8 cellular contexts compared by ENCODE assay signal in genomic region chr10:23439920-23440875, GRCh38. TPM values are rescaled to one million over a fixed set of nuclear protein-coding genes. Genes with fewer than 3 reads are reported as not detected.
A peak's percentile ranks its signal among the peaks of the same experiment; 100 is the strongest.
DNase-seq lines count a peak whose midpoint lies in the region; ATAC-seq lines count a peak whose summit lies in the region.

No MANE protein-coding gene starts in this region.

- peak overlapping the region; percentile 89 for H3K4me2 ChIP-seq in mesenchymal stem cell (ENCODE audit: low read length, poor library complexity, severe bottlenecking)

- H3K9ac ChIP-seq in mesenchymal stem cell (ENCODE audit: low read length): peak overlapping the region; percentile 87

- H2AK5ac ChIP-seq in mesenchymal stem cell (ENCODE audit: low read length, severe bottlenecking): no peak overlapping the region

- peak overlapping the region; percentile 11 to 71 for H3K18ac ChIP-seq in mesenchymal stem cell (ENCODE audit: low read depth in 1 of 2, low read length in 2 of 2)

- H3K4me3 ChIP-seq in CD4-positive, alpha-beta memory T cell (ENCODE audit: low read length in 2 of 2): peak overlapping the region; percentile 47 to 74
- H3K4me3 ChIP-seq in mesenchymal stem cell (ENCODE audit: insufficient read depth in 1 of 2, low read depth in 1 of 2, low read length in 2 of 2): peak overlapping the region; percentile 85 to 86

- peak overlapping the region; percentile 41 to 85 for H3K23ac ChIP-seq in mesenchymal stem cell (ENCODE audit: low read length in 2 of 2)

- peak overlapping the region; percentile 46 for H4K8ac ChIP-seq in mesenchymal stem cell (ENCODE audit: low read length)

- H3K27me3 ChIP-seq in CD4-positive, alpha-beta memory T cell (ENCODE audit: insufficient read depth, low read length): no peaks in the 10 kb centered on the region
- H3K27me3 ChIP-seq in mesenchymal stem cell (ENCODE audit: control insufficient read depth in 1 of 2, insufficient read depth in 1 of 2, low read length in 2 of 2): no peaks in the 10 kb centered on the region

- H3K14ac ChIP-seq in mesenchymal stem cell (ENCODE audit: low read length in 2 of 2): peak overlapping the region; percentile 62 to 92

- CTCF ChIA-PET in CD4-positive, alpha-beta memory T cell (lab: Charles Lee; ENCODE audit: partially characterized antibody): interaction anchor here (1.0 to 1.4 kb wide), 3 partner anchors 9 to 72 kb away, joined by 3 read pairs; no protein-coding TSS in a partner anchor

- peak; percentile 14 for ATAC-seq in GM21381 (IDR thresholded peaks at IDR 0.05; ENCODE audit: unreplicated experiment)
- peak; percentile 9 for ATAC-seq in stimulated activated effector memory CD8-positive, alpha-beta T cell treated with anti-CD3 and anti-CD28 coated beads, Interleukin-12 subunit alpha, Interleukin-12 subunit beta, amount 100 ng/mL, for 72 hours

- H2BK5ac ChIP-seq in mesenchymal stem cell (ENCODE audit: low read depth, low read length, poor library complexity, severe bottlenecking): no peak overlapping the region

- peak overlapping the region; percentile 89 for H2BK120ac ChIP-seq in mesenchymal stem cell (ENCODE audit: low read depth, low read length)

- peak overlapping the region; percentile 89 to 95 (median 93) for H3K27ac Mint-ChIP-seq in CD4-positive, alpha-beta memory T cell
- H3K27ac Mint-ChIP-seq in stimulated activated effector memory CD8-positive, alpha-beta T cell treated with anti-CD3 and anti-CD28 coated beads, Interleukin-12 subunit alpha, Interleukin-12 subunit beta, amount 100 ng/mL, for 72 hours: peak overlapping the region; percentile 72

- POLR2A ChIA-PET in CD4-positive, alpha-beta memory T cell (lab: Charles Lee; ENCODE audit: partially characterized antibody): interaction anchor here (0.8 to 5.3 kb wide), 12 partner anchors 9 to 1118 kb away, joined by 3 to 70 read pairs (median 5); partner anchors contain the start of gene C10orf67

- peak overlapping the region; percentile 98 for H2BK15ac ChIP-seq in mesenchymal stem cell (ENCODE audit: low read depth, poor library complexity, severe bottlenecking)

- peaks cover 0 to 30% of the 10 kb centered on the region in 2 donors for H3K36me3 Mint-ChIP-seq in CD4-positive, alpha-beta memory T cell
- peaks cover 10% of the 10 kb centered on the region for H3K36me3 Mint-ChIP-seq in stimulated activated effector memory CD8-positive, alpha-beta T cell treated with anti-CD3 and anti-CD28 coated beads, Interleukin-12 subunit alpha, Interleukin-12 subunit beta, amount 100 ng/mL, for 72 hours

- peaks cover 49% of the 10 kb centered on the region for H3K4me1 ChIP-seq in CD4-positive, alpha-beta memory T cell (ENCODE audit: insufficient read depth, low read length)
- H3K4me1 ChIP-seq in mesenchymal stem cell (ENCODE audit: control insufficient read depth, insufficient read depth, low read depth, low read length): peaks cover 8% of the 10 kb centered on the region

- H3K9me3 ChIP-seq in CD4-positive, alpha-beta memory T cell (ENCODE audit: control insufficient read depth in 1 of 2, low read length in 2 of 2): no peaks in the 10 kb centered on the region
- H3K9me3 ChIP-seq in mesenchymal stem cell (ENCODE audit: control insufficient read depth, low read length): no peaks in the 10 kb centered on the region

- peaks cover 0 to 2% (median 0%) of the 10 kb centered on the region in 8 donors for H3K9me3 Mint-ChIP-seq in CD4-positive, alpha-beta memory T cell
- no peaks in the 10 kb centered on the region for H3K9me3 Mint-ChIP-seq in stimulated activated effector memory CD8-positive, alpha-beta T cell treated with anti-CD3 and anti-CD28 coated beads, Interleukin-12 subunit alpha, Interleukin-12 subunit beta, amount 100 ng/mL, for 72 hours

- no peak overlapping the region for H2BK12ac ChIP-seq in mesenchymal stem cell (ENCODE audit: low read length in 2 of 2)

- DNase-seq in CD4-positive, alpha-beta memory T cell: peak in 3 of 5 donors; percentile 12 to 36 (median 34)
- DNase-seq in HT1080 (ENCODE audit: low read depth): peak; percentile 35
- peak; percentile 20 for DNase-seq in activated CD4-positive, alpha-beta T cell treated with anti-CD3 and anti-CD28 coated beads, Interleukin-2, amount 50 U/mL, for 1 hour
- peak; percentile 14 for DNase-seq in effector CD4-positive, alpha-beta T cell
- DNase-seq in mesenchymal stem cell: peak; percentile 58
- DNase-seq in stimulated activated effector memory CD8-positive, alpha-beta T cell treated with anti-CD3 and anti-CD28 coated beads, Interleukin-12 subunit alpha, Interleukin-12 subunit beta, amount 100 ng/mL, for 72 hours (ENCODE audit: low spot score in 2 of 2): peak; percentile 26 to 69
- DNase-seq in NK-92 (lab: John Stamatoyannopoulos, UW; ENCODE audit: unreplicated experiment): no peak

- H4K91ac ChIP-seq in mesenchymal stem cell (ENCODE audit: low read length): no peak overlapping the region

- peak overlapping the region; percentile 90 to 96 (median 94) for H3K4me3 Mint-ChIP-seq in CD4-positive, alpha-beta memory T cell
- peak overlapping the region; percentile 79 for H3K4me3 Mint-ChIP-seq in stimulated activated effector memory CD8-positive, alpha-beta T cell treated with anti-CD3 and anti-CD28 coated beads, Interleukin-12 subunit alpha, Interleukin-12 subunit beta, amount 100 ng/mL, for 72 hours

- peak overlapping the region; percentile 78 to 84 for H3K4ac ChIP-seq in mesenchymal stem cell (ENCODE audit: low read depth in 1 of 2, low read length in 2 of 2)

- H3K79me1 ChIP-seq in mesenchymal stem cell (replicated peaks; ENCODE audit: low read length, poor library complexity, severe bottlenecking): peaks cover 7% of the 10 kb centered on the region

- intact Hi-C loops in CD4-positive, alpha-beta memory T cell (cut with micrococcal nuclease): loop anchor here (1.0 to 10.0 kb wide), 11 partner anchors 8 to 1908 kb away; partner anchors contain the start of genes BMI1, C10orf67, DNAJC1 and ENKUR

- H3K27me3 Mint-ChIP-seq in CD4-positive, alpha-beta memory T cell: no peaks in the 10 kb centered on the region

- H3K36me3 ChIP-seq in CD4-positive, alpha-beta memory T cell (ENCODE audit: insufficient read depth, low read length): no peaks in the 10 kb centered on the region
- H3K36me3 ChIP-seq in mesenchymal stem cell (ENCODE audit: control insufficient read depth in 1 of 2, insufficient read depth in 2 of 2, low read depth in 1 of 2, low read length in 2 of 2): peaks cover 0 to 5% of the 10 kb centered on the region in 2 experiments

- H3K4me1 Mint-ChIP-seq in CD4-positive, alpha-beta memory T cell: peaks cover 30 to 44% (median 37%) of the 10 kb centered on the region in 4 donors
- H3K4me1 Mint-ChIP-seq in stimulated activated effector memory CD8-positive, alpha-beta T cell treated with anti-CD3 and anti-CD28 coated beads, Interleukin-12 subunit alpha, Interleukin-12 subunit beta, amount 100 ng/mL, for 72 hours: peaks cover 37% of the 10 kb centered on the region

- WGBS in mesenchymal stem cell: 2% methylated on average over 59 of the region's 79 CpGs

- peak overlapping the region; percentile 73 for H2AFZ ChIP-seq in mesenchymal stem cell (ENCODE audit: low read depth, low read length)

- H3K27ac ChIP-seq in CD4-positive, alpha-beta memory T cell (ENCODE audit: low read depth, low read length): peak overlapping the region; percentile 67
- H3K27ac ChIP-seq in mesenchymal stem cell (ENCODE audit: low read length, poor library complexity, severe bottlenecking): no peak overlapping the region

RNA-seq across cellular contexts. Expression of gene OTUD1, which starts 1.3 kb away (rescaled TPM):
- 10 to 100 TPM; 36.2 to 37.7 TPM for total RNA-seq in CD4-positive, alpha-beta memory T cell
- polyA plus RNA-seq in CD4-positive, alpha-beta memory T cell: 10 to 100 TPM in 1 of 2 donors, 1 to 10 TPM in 1; 6.5 to 17.4 TPM
- total RNA-seq in HT1080 (2014; rRNA removed; shearing (Covaris generic)): 1.9 and 2.0 TPM in 2 replicates
- polyA plus RNA-seq in HT1080 (2015; cell fraction: cytosol; rRNA removed): 4.3 and 5.4 TPM in 2 replicates
- polyA plus RNA-seq in HT1080 (2015; cell fraction: nucleus; rRNA removed): 3.7 and 4.1 TPM in 2 replicates
- 4.2 TPM for polyA plus RNA-seq in mesenchymal stem cell (2013, experiment 1 of 2)
- 4.4 TPM for polyA plus RNA-seq in mesenchymal stem cell (2013, experiment 2 of 2)

Comparison
In these comparisons a context has a peak if more than half of its experiments do, and no peak if none do; other contexts are left out.
1. RNA of gene OTUD1, which starts 1.3 kb away (total RNA-seq): 36.2 to 37.7 TPM in CD4-positive, alpha-beta memory T cell; 1.9 to 2.0 TPM in HT1080; every median in the first group is over 10 times any median in the second.